9 cellular contexts compared by ENCODE assay signal in the genomic region with DNA sequence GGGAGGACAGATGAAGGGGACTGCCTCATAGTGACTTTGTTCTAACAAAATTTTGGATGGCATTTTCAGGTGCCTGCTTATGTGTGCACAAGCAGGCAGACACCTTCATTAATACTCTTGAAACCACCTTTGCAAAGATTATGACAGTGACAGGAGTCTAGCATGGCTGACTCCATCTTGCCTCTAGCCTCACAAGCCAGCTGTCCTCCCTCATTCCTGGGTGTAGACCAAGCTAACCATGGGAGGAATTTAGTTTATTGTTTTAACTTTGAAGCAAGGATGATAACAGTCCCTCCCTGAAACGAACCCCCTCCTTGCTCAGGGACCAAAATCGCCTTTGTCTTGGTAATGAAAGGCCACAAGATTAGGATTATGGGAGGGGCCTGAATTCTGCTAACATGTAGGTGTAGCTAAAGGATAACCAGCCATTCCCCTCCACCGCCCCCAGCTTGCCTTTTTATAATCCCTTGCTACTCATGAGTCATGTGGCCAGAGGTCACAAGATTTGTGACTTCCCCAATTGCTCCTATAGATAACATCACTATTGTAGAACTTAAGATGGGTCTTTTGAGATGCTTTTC.
DNase-seq lines count a peak whose midpoint lies in the region; ATAC-seq and TF ChIP-seq lines count a peak whose summit lies in the region.
"Had no signal": no experiment of that assay in that cellular context is flagged by ENCODE, and none has a peak within 500 bp of the region (broad histone marks: within the 10 kb centered on the region; RNA-seq: fewer than 3 reads in every experiment).

No MANE protein-coding gene starts in this region.

- H3K4me1 ChIP-seq in Caco-2 (peaks cover 36% of the 10 kb centered on the region), Karpas-422 (ENCODE audit: low read length) (peaks cover 32% of the 10 kb centered on the region), ascending aorta (peaks cover 0 to 14% of the 10 kb centered on the region in 2 donors), mucosa of descending colon (ENCODE audit: low read depth) (peaks cover 2% of the 10 kb centered on the region)

- H3K4me3 Mint-ChIP-seq in Caco-2 (ENCODE audit: unreplicated experiment): peak overlapping the region; percentile 23

- POLR2A ChIA-PET in Caco-2 (lab: Charles Lee): no interaction called here

- ATAC-seq in mucosa of descending colon: peak; percentile 73
- ATAC-seq in GM21447 (IDR thresholded peaks at IDR 0.05; ENCODE audit: unreplicated experiment): no peak
- no peak for ATAC-seq in HG02588 (IDR thresholded peaks at IDR 0.05; ENCODE audit: unreplicated experiment)
- ATAC-seq in HG03039 (IDR thresholded peaks at IDR 0.05; ENCODE audit: unreplicated experiment): no peak

- CTCF ChIA-PET in Caco-2 (lab: Charles Lee): interaction anchor here (0.5 to 0.6 kb wide), 2 partner anchors 234 to 296 kb away, joined by 4 to 5 read pairs; no protein-coding TSS in a partner anchor

- H2AFZ ChIP-seq in Karpas-422 (ENCODE audit: low read length): no peak overlapping the region

- H3K27ac Mint-ChIP-seq in Caco-2 (ENCODE audit: unreplicated experiment): peak overlapping the region; percentile 33

- H3K36me3 Mint-ChIP-seq in Caco-2 (ENCODE audit: insufficient read depth, unreplicated experiment): no peaks in the 10 kb centered on the region

- H3K27me3 Mint-ChIP-seq in Caco-2 (ENCODE audit: insufficient read depth, unreplicated experiment): no peaks in the 10 kb centered on the region

- H3K9me2 ChIP-seq in Karpas-422 (replicated peaks; ENCODE audit: insufficient read depth, low read length): no peaks in the 10 kb centered on the region

- H3K9ac ChIP-seq in Karpas-422 (ENCODE audit: low read length): no peak overlapping the region

- H3K27me3 ChIP-seq in Caco-2 (replicated peaks; ENCODE audit: control insufficient read depth, insufficient read depth, low read length): no peaks in the 10 kb centered on the region
- no peaks in the 10 kb centered on the region for H3K27me3 ChIP-seq in Karpas-422 (ENCODE audit: low read length)
- H3K27me3 ChIP-seq in ascending aorta: no peaks in the 10 kb centered on the region

- DNase-seq in Caco-2 (peak; percentile 71 to 89), Karpas-422 (peak; percentile 69), ascending aorta (ENCODE audit: low spot score in 2 of 2) (no peak), mucosa of descending colon (peak in 1 of 3 donors; percentile 66), iPS-NIHi11 (ENCODE audit: low spot score) (no peak)
- DNase-seq: RPMI8226 had no signal

- intact Hi-C loops in Caco-2 (cut with micrococcal nuclease; ENCODE audit: unreplicated experiment) (no loop called here), ascending aorta (cut with DNase I) (no loop called here), mucosa of descending colon (cut with DNase I, micrococcal nuclease) (no loop called here)

- H3K4me1 Mint-ChIP-seq in Caco-2 (ENCODE audit: low read depth, unreplicated experiment): peaks cover 38% of the 10 kb centered on the region

- H3K79me2 ChIP-seq in Karpas-422 (ENCODE audit: low read length): peaks cover 87% of the 10 kb centered on the region

- TF ChIP-seq CTCF in Caco-2 (IDR thresholded peaks at IDR 0.05; ENCODE audit: insufficient read depth in 1 of 2, low read depth in 1 of 2, low read length in 1 of 2, severe bottlenecking in 1 of 2, unreplicated experiment in 1 of 2) (no peak), ascending aorta (IDR thresholded peaks at IDR 0.05) (no peak), mucosa of descending colon (IDR thresholded peaks at IDR 0.05) (no peak)

- BruUV-seq in Caco-2 (replicated peaks; lab: Mats Ljungman, UMichigan): no TSS peak

- H3K9me3 ChIP-seq in Caco-2: no peaks in the 10 kb centered on the region
- H3K9me3 ChIP-seq in Karpas-422 (ENCODE audit: low read length): no peaks in the 10 kb centered on the region
- H3K9me3 ChIP-seq in ascending aorta: no peaks in the 10 kb centered on the region
- no peaks in the 10 kb centered on the region for H3K9me3 ChIP-seq in mucosa of descending colon

- H3K27ac ChIP-seq in Karpas-422 (ENCODE audit: low read length) (peak overlapping the region; percentile 69), ascending aorta (peak overlapping the region; percentile 22 to 59)

- H3K9me3 Mint-ChIP-seq in Caco-2 (ENCODE audit: unreplicated experiment): no peaks in the 10 kb centered on the region

- H3K4me2 ChIP-seq in Karpas-422 (ENCODE audit: low read depth, low read length, poor library complexity, severe bottlenecking): peak overlapping the region; percentile 27

- H3K36me3 ChIP-seq in Caco-2 (ENCODE audit: control insufficient read depth, insufficient read depth, low read length) (no peaks in the 10 kb centered on the region), Karpas-422 (ENCODE audit: insufficient read depth, low read length) (no peaks in the 10 kb centered on the region), ascending aorta (no peaks in the 10 kb centered on the region), mucosa of descending colon (ENCODE audit: low read depth) (no peaks in the 10 kb centered on the region)

- H3K4me3 ChIP-seq in Caco-2 (ENCODE audit: low read depth, low read length) (no peak overlapping the region), Karpas-422 (ENCODE audit: low read length) (no peak overlapping the region), ascending aorta (no peak overlapping the region), mucosa of descending colon (no peak overlapping the region)

- no peaks in the 10 kb centered on the region for H4K20me1 ChIP-seq in Karpas-422 (ENCODE audit: insufficient read depth, low read depth, low read length)

Comparison
In these comparisons a context has a peak if more than half of its experiments do, and no peak if none do; other contexts are left out.
1. DNase-seq: peak in Caco-2 (2 of 2) and Karpas-422 (single experiment); none in ascending aorta (0 of 2) and iPS-NIHi11 (single experiment).